In the genomic region with DNA sequence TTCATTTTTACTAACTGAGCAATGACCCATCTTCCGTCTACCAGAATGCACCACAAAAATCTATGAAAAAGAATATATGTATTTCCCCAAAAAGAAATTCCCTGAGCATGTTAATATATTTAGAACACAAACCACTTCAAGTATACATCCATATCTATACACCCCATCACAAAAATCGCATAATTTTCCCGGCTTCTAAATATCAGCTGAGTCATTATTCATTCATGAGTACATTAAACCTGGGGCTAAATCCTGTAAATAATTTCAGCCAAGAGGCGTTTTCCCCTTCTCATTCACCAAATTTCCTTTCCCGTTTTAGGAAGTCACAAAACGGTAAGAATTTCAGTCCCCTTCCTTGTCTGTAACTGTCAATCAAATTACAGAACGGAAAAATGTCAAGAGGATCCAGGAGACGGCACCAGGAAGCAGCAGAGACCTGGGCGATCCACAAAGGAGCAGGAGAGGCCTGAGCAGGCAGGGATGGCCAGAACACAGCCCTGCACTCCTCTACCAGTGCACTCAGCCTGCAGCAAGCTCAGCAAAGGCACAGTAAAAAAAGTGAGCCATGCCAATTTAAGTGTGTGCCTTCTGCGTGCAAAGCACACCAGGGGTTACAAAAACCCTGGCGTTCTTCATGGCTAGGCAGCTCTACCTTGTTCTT, we compare ENCODE assay signal across 16 cellular contexts.
A peak's percentile ranks its signal among the peaks of the same experiment; 100 is the strongest.
DNase-seq lines count a peak whose midpoint lies in the region; ATAC-seq and TF ChIP-seq lines count a peak whose summit lies in the region.
"Had no signal": no experiment of that assay in that cellular context is flagged by ENCODE, and none has a peak within 500 bp of the region (broad histone marks: within the 10 kb centered on the region; RNA-seq: fewer than 3 reads in every experiment).

No MANE protein-coding gene starts in this region.

- no peaks in the 10 kb centered on the region for H3K4me1 ChIP-seq in effector memory CD4-positive, alpha-beta T cell (ENCODE audit: control insufficient read depth, insufficient read depth, low read length, poor library complexity, severe bottlenecking)

- H3K36me3 ChIP-seq in effector memory CD4-positive, alpha-beta T cell (ENCODE audit: control insufficient read depth, insufficient read depth, low read length): no peaks in the 10 kb centered on the region
- H3K36me3 ChIP-seq: tibial artery had no signal

- intact Hi-C loops in left ventricle myocardium superior (cut with micrococcal nuclease): no loop called here

- H3K9me3 ChIP-seq in effector memory CD4-positive, alpha-beta T cell (ENCODE audit: control insufficient read depth, low read length): no peaks in the 10 kb centered on the region
- H3K9me3 ChIP-seq: tibial artery had no signal

- H3K27ac ChIP-seq in temporal lobe (ENCODE audit: low read depth, low read length): peak overlapping the region; percentile 55
- H3K27ac ChIP-seq in effector memory CD4-positive, alpha-beta T cell (ENCODE audit: insufficient read depth, low read length, poor library complexity, severe bottlenecking): no peak overlapping the region
- H3K27ac ChIP-seq: 22Rv1, tibial artery had no signal

- H3K4me3 ChIP-seq in effector memory CD4-positive, alpha-beta T cell (ENCODE audit: insufficient read depth, low read depth, low read length, poor library complexity, severe bottlenecking): no peak overlapping the region
- H3K4me3 ChIP-seq: tibial artery had no signal

- peak; percentile 70 for ATAC-seq in SK-N-SH treated with all-trans-retinoic acid at 6 μM for 48 hours
- peak; percentile 55 for ATAC-seq in left ventricle myocardium superior
- no peak for ATAC-seq in GM21717 (IDR thresholded peaks at IDR 0.05; ENCODE audit: unreplicated experiment)

- DNase-seq in DMS153 (lab: John Stamatoyannopoulos, UW): peak; percentile 39
- no peak for DNase-seq in DMS153 treated with DMSO at 0.1 percent for 48 hours (lab: John Stamatoyannopoulos, UW; ENCODE audit: unreplicated experiment)
- no peak for DNase-seq in left ventricle myocardium superior
- no peak for DNase-seq in SHP77 (lab: John Stamatoyannopoulos, UW)
- no peak for DNase-seq in effector memory CD4-positive, alpha-beta T cell
- DNase-seq: activated CD4-positive, alpha-beta T cell treated with anti-CD3 and anti-CD28 coated beads, Interleukin-2, amount 10 ng/mL, durations not matched to agents 24 days and 14 days; activated naive CD8-positive, alpha-beta T cell treated with anti-CD3 and anti-CD28 coated beads, Interleukin-2, amount 10 ng/mL, durations not matched to agents 7 days and 5 days; activated T-cell treated with anti-CD3 and anti-CD28 coated beads, Interleukin-2, amount 50 U/mL, for 24 hours; CD4-positive, CD25-positive, alpha-beta regulatory T cell; central memory CD4-positive, alpha-beta T cell; NCI-H524 treated with DMSO at 0.1 percent for 48 hours; tibial artery had no signal

- no peaks in the 10 kb centered on the region for H3K27me3 ChIP-seq in effector memory CD4-positive, alpha-beta T cell (replicated peaks; ENCODE audit: control insufficient read depth, insufficient read depth, low read length, poor library complexity, severe bottlenecking)
- H3K27me3 ChIP-seq: tibial artery had no signal

TF ChIP-seq in SK-N-SH treated with all-trans-retinoic acid at 6 μM for 48 hours, 23 proteins besides CTCF, POLR2A, EP300 and RAD21:
- no peak for TF ChIP-seq TOX (CRISPR knock-in tag; IDR thresholded peaks at IDR 0.05; ENCODE audit: borderline replicate concordance)
- TF ChIP-seq, protein P1, sequence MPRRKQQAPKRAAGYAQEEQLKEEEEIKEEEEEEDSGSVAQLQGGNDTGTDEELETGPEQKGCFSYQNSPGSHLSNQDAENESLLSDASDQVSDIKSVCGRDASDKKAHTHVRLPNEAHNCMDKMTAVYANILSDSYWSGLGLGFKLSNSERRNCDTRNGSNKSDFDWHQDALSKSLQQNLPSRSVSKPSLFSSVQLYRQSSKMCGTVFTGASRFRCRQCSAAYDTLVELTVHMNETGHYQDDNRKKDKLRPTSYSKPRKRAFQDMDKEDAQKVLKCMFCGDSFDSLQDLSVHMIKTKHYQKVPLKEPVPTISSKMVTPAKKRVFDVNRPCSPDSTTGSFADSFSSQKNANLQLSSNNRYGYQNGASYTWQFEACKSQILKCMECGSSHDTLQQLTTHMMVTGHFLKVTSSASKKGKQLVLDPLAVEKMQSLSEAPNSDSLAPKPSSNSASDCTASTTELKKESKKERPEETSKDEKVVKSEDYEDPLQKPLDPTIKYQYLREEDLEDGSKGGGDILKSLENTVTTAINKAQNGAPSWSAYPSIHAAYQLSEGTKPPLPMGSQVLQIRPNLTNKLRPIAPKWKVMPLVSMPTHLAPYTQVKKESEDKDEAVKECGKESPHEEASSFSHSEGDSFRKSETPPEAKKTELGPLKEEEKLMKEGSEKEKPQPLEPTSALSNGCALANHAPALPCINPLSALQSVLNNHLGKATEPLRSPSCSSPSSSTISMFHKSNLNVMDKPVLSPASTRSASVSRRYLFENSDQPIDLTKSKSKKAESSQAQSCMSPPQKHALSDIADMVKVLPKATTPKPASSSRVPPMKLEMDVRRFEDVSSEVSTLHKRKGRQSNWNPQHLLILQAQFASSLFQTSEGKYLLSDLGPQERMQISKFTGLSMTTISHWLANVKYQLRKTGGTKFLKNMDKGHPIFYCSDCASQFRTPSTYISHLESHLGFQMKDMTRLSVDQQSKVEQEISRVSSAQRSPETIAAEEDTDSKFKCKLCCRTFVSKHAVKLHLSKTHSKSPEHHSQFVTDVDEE (CRISPR knock-in tag; IDR thresholded peaks at IDR 0.05): peak; percentile 48; the same call in 1 of the 2 replicates
